ENCODE assay signal across 8 cellular contexts in genomic region chr3:23685484-23686258, GRCh38.
DNase-seq lines count a peak whose midpoint lies in the region; ATAC-seq, FAIRE-seq and TF ChIP-seq lines count a peak whose summit lies in the region.

No MANE protein-coding gene starts in this region.

- no peaks in the 10 kb centered on the region for H3K4me1 Mint-ChIP-seq in activated T-cell treated with anti-CD3 and anti-CD28 coated beads, Interleukin-2, amount 50 U/mL, for 4 hours (ENCODE audit: low read depth)

- no peak for TF ChIP-seq POLR2A in Peyer's patch (IDR thresholded peaks at IDR 0.05)

- TF ChIP-seq CTCF in Peyer's patch (IDR thresholded peaks at IDR 0.05) (peak in 1 of 6 experiments; percentile 2), fibroblast of mammary gland (conservative IDR thresholded peaks at IDR 0.05; ENCODE audit: control insufficient read depth, insufficient read depth, low read depth, low read length) (no peak), pancreas (IDR thresholded peaks at IDR 0.05) (no peak)

- no peak overlapping the region for H3K4me3 Mint-ChIP-seq in activated T-cell treated with anti-CD3 and anti-CD28 coated beads, Interleukin-2, amount 50 U/mL, for 4 hours

- H3K4me1 ChIP-seq in Peyer's patch: peaks cover 0 to 16% (median 0%) of the 10 kb centered on the region in 4 donors
- H3K4me1 ChIP-seq in pancreas: no peaks in the 10 kb centered on the region

- no peak overlapping the region for H3K4me3 ChIP-seq in Peyer's patch
- no peak overlapping the region for H3K4me3 ChIP-seq in fibroblast of mammary gland (ENCODE audit: control insufficient read depth, low read depth, low read length)
- no peak overlapping the region for H3K4me3 ChIP-seq in pancreas

- peak; percentile 30 to 36 for DNase-seq in activated T-cell treated with anti-CD3 and anti-CD28 coated beads, Interleukin-2, amount 50 U/mL, for 48 hours
- DNase-seq in activated T-cell treated with anti-CD3 and anti-CD28 coated beads, Interleukin-2, amount 50 U/mL, for 4 hours: no peak
- DNase-seq in Peyer's patch (peak; percentile 24 to 93 (median 75)), fibroblast of mammary gland (ENCODE audit: low read depth) (peak; percentile 100), pancreas (peak in 4 of 6 donors; percentile 29 to 76 (median 56)), NCI-H2107 treated with DMSO at 0.1 percent for 48 hours (lab: John Stamatoyannopoulos, UW; ENCODE audit: unreplicated experiment) (no peak)

- H3K9me3 ChIP-seq in Peyer's patch (no peaks in the 10 kb centered on the region), pancreas (no peaks in the 10 kb centered on the region)

- 69 to 72% methylated on average over 10 of the region's 10 CpGs for WGBS in pancreas, 2 donors

- no peaks in the 10 kb centered on the region for H3K36me3 Mint-ChIP-seq in activated T-cell treated with anti-CD3 and anti-CD28 coated beads, Interleukin-2, amount 50 U/mL, for 4 hours (ENCODE audit: insufficient read depth)

- FAIRE-seq in pancreas (lab: Jason Lieb, UNC): no peak

- ATAC-seq in activated T-cell treated with anti-CD3 and anti-CD28 coated beads, Interleukin-2, amount 50 U/mL, for 4 hours: no peak
- ATAC-seq in pancreas (peak; percentile 85 to 97 (median 94)), GM19023 (IDR thresholded peaks at IDR 0.05; ENCODE audit: unreplicated experiment) (no peak), HG03378 (IDR thresholded peaks at IDR 0.05; ENCODE audit: unreplicated experiment) (no peak)

- peaks cover 5% of the 10 kb centered on the region for H3K9me3 Mint-ChIP-seq in activated T-cell treated with anti-CD3 and anti-CD28 coated beads, Interleukin-2, amount 50 U/mL, for 4 hours

- intact Hi-C loops in pancreas (cut with DNase I): no loop called here

- H3K27me3 ChIP-seq in Peyer's patch: no peaks in the 10 kb centered on the region
- H3K27me3 ChIP-seq in pancreas: no peaks in the 10 kb centered on the region

- H3K27me3 Mint-ChIP-seq in activated T-cell treated with anti-CD3 and anti-CD28 coated beads, Interleukin-2, amount 50 U/mL, for 4 hours (ENCODE audit: low read depth): no peaks in the 10 kb centered on the region

- H3K27ac ChIP-seq in Peyer's patch (peak overlapping the region in 1 of 4 donors; percentile 63), pancreas (no peak overlapping the region)

- H3K36me3 ChIP-seq in Peyer's patch (no peaks in the 10 kb centered on the region), pancreas (no peaks in the 10 kb centered on the region)

Comparison
In these comparisons a context has a peak if more than half of its experiments do, and no peak if none do; other contexts are left out.
1. DNase-seq: peak in activated T-cell treated with anti-CD3 and anti-CD28 coated beads, Interleukin-2, amount 50 U/mL, for 48 hours (2 of 2), Peyer's patch (3 of 3), fibroblast of mammary gland (single experiment) and pancreas (4 of 6); none in activated T-cell treated with anti-CD3 and anti-CD28 coated beads, Interleukin-2, amount 50 U/mL, for 4 hours (single experiment) and NCI-H2107 treated with DMSO at 0.1 percent for 48 hours (single experiment).
2. ATAC-seq: peak in pancreas (4 of 4); none in activated T-cell treated with anti-CD3 and anti-CD28 coated beads, Interleukin-2, amount 50 U/mL, for 4 hours (0 of 2), GM19023 (single experiment) and HG03378 (single experiment).